In genomic region chr9:90555351-90556057, GRCh38 we compare ENCODE assay signal across 22 cellular contexts.
"Had no signal": no experiment of that assay in that cellular context is flagged by ENCODE, and none has a peak within 500 bp of the region (broad histone marks: within the 10 kb centered on the region; RNA-seq: fewer than 3 reads in every experiment).

No MANE protein-coding gene starts in this region.

- H3K4me3 Mint-ChIP-seq: activated CD4-positive, alpha-beta memory T cell treated with anti-CD3 and anti-CD28 coated beads for 36 hours; activated CD4-positive, alpha-beta T cell treated with anti-CD3 and anti-CD28 coated beads for 36 hours; activated CD8-positive, alpha-beta memory T cell treated with anti-CD3 and anti-CD28 coated beads, Interleukin-2, amount 10 ng/mL, durations not matched to agents 7 days and 5 days; activated naive CD8-positive, alpha-beta T cell treated with anti-CD3 and anti-CD28 coated beads, Interleukin-2, amount 10 ng/mL, durations not matched to agents 7 days and 5 days; activated T-helper 17 cell treated with anti-CD3 and anti-CD28 coated beads, Interleukin-2, amount 50 U/mL, for 72 hours; brain; naive B cell; neural crest cell; stimulated activated naive B cell treated with anti-CD40 and anti-IgM and Interleukin-4, amounts not matched to agents 10 μg/mL and 1 μg/mL and 100 μg/mL, for 72 hours; T-helper 2 cell treated with Interferon-gamma antibody and Interleukin-4, amounts not matched to agents 5 μg/mL and 100 μg/mL, for 36 hours; WTC11 had no signal

- H3K9me3 ChIP-seq: esophagus muscularis mucosa, gastroesophageal sphincter, heart left ventricle, left lung had no signal

- H3K27ac Mint-ChIP-seq: activated CD4-positive, alpha-beta memory T cell treated with anti-CD3 and anti-CD28 coated beads for 36 hours; activated CD4-positive, alpha-beta T cell treated with anti-CD3 and anti-CD28 coated beads for 36 hours; activated CD8-positive, alpha-beta memory T cell treated with anti-CD3 and anti-CD28 coated beads, Interleukin-2, amount 10 ng/mL, durations not matched to agents 7 days and 5 days; activated naive CD8-positive, alpha-beta T cell treated with anti-CD3 and anti-CD28 coated beads, Interleukin-2, amount 10 ng/mL, durations not matched to agents 7 days and 5 days; activated T-helper 17 cell treated with anti-CD3 and anti-CD28 coated beads, Interleukin-2, amount 50 U/mL, for 72 hours; naive B cell; stimulated activated naive B cell treated with anti-CD40 and anti-IgM and Interleukin-4, amounts not matched to agents 10 μg/mL and 1 μg/mL and 100 μg/mL, for 72 hours; T-helper 2 cell treated with Interferon-gamma antibody and Interleukin-4, amounts not matched to agents 5 μg/mL and 100 μg/mL, for 36 hours; WTC11 had no signal

- H3K36me3 Mint-ChIP-seq: activated CD4-positive, alpha-beta memory T cell treated with anti-CD3 and anti-CD28 coated beads for 36 hours; activated CD8-positive, alpha-beta memory T cell treated with anti-CD3 and anti-CD28 coated beads, Interleukin-2, amount 10 ng/mL, durations not matched to agents 7 days and 5 days; activated naive CD8-positive, alpha-beta T cell treated with anti-CD3 and anti-CD28 coated beads, Interleukin-2, amount 10 ng/mL, durations not matched to agents 7 days and 5 days; brain; naive B cell; stimulated activated naive B cell treated with anti-CD40 and anti-IgM and Interleukin-4, amounts not matched to agents 10 μg/mL and 1 μg/mL and 100 μg/mL, for 72 hours; WTC11 had no signal

- H3K4me1 ChIP-seq: heart left ventricle, left lung had no signal

- H3K4me3 ChIP-seq: coronary artery, esophagus muscularis mucosa, gastroesophageal sphincter, heart left ventricle, left lung had no signal

- H3K36me3 ChIP-seq: esophagus muscularis mucosa, gastroesophageal sphincter, heart left ventricle, left lung had no signal

- DNase-seq: activated CD4-positive, alpha-beta memory T cell treated with anti-CD3 and anti-CD28 coated beads for 36 hours; activated CD4-positive, alpha-beta T cell treated with anti-CD3 and anti-CD28 coated beads for 36 hours; activated CD8-positive, alpha-beta memory T cell treated with anti-CD3 and anti-CD28 coated beads, Interleukin-2, amount 10 ng/mL, durations not matched to agents 7 days and 5 days; activated naive CD4-positive, alpha-beta T cell treated with Interleukin-2 at 50 U/mL for 16 hours; activated naive CD8-positive, alpha-beta T cell treated with anti-CD3 and anti-CD28 coated beads, Interleukin-2, amount 10 ng/mL, durations not matched to agents 7 days and 5 days; amygdala; central memory CD4-positive, alpha-beta T cell; heart left ventricle; left lung; mammary epithelial cell; naive B cell; stimulated activated CD4-positive, alpha-beta T cell treated with anti-CD3 and anti-CD28 coated beads, Interleukin-4, amount 100 ng/mL, for 4 hours; stimulated activated naive B cell treated with anti-CD40 and anti-IgM and Interleukin-4, amounts not matched to agents 10 μg/mL and 1 μg/mL and 100 μg/mL, for 72 hours had no signal

- ATAC-seq: activated CD4-positive, alpha-beta T cell treated with anti-CD3 and anti-CD28 coated beads for 36 hours; activated CD8-positive, alpha-beta memory T cell treated with anti-CD3 and anti-CD28 coated beads, Interleukin-2, amount 10 ng/mL, durations not matched to agents 7 days and 5 days; activated T-helper 17 cell treated with anti-CD3 and anti-CD28 coated beads, Interleukin-2, amount 50 U/mL, for 72 hours; gastroesophageal sphincter; heart left ventricle; left lung; sciatic nerve; stimulated activated naive B cell treated with anti-CD40 and anti-IgM and Interleukin-4, amounts not matched to agents 10 μg/mL and 1 μg/mL and 100 μg/mL, for 72 hours; WTC11 had no signal

- H3K27ac ChIP-seq: coronary artery, esophagus muscularis mucosa, gastroesophageal sphincter, heart left ventricle, left lung had no signal

- H3K27me3 Mint-ChIP-seq: activated CD4-positive, alpha-beta memory T cell treated with anti-CD3 and anti-CD28 coated beads for 36 hours; activated naive CD8-positive, alpha-beta T cell treated with anti-CD3 and anti-CD28 coated beads, Interleukin-2, amount 10 ng/mL, durations not matched to agents 7 days and 5 days; activated T-helper 17 cell treated with anti-CD3 and anti-CD28 coated beads, Interleukin-2, amount 50 U/mL, for 72 hours had no signal

- H3K27me3 ChIP-seq: esophagus muscularis mucosa, gastroesophageal sphincter, heart left ventricle, left lung had no signal

- H3K4me1 Mint-ChIP-seq: activated CD4-positive, alpha-beta T cell treated with anti-CD3 and anti-CD28 coated beads for 36 hours; activated CD8-positive, alpha-beta memory T cell treated with anti-CD3 and anti-CD28 coated beads, Interleukin-2, amount 10 ng/mL, durations not matched to agents 7 days and 5 days; activated naive CD8-positive, alpha-beta T cell treated with anti-CD3 and anti-CD28 coated beads, Interleukin-2, amount 10 ng/mL, durations not matched to agents 7 days and 5 days; activated T-helper 17 cell treated with anti-CD3 and anti-CD28 coated beads, Interleukin-2, amount 50 U/mL, for 72 hours; brain; naive B cell; neural crest cell; stimulated activated naive B cell treated with anti-CD40 and anti-IgM and Interleukin-4, amounts not matched to agents 10 μg/mL and 1 μg/mL and 100 μg/mL, for 72 hours had no signal

- H3K9me3 Mint-ChIP-seq: activated CD4-positive, alpha-beta memory T cell treated with anti-CD3 and anti-CD28 coated beads for 36 hours; activated naive CD8-positive, alpha-beta T cell treated with anti-CD3 and anti-CD28 coated beads, Interleukin-2, amount 10 ng/mL, durations not matched to agents 7 days and 5 days; activated T-helper 17 cell treated with anti-CD3 and anti-CD28 coated beads, Interleukin-2, amount 50 U/mL, for 72 hours; naive B cell; stimulated activated naive B cell treated with anti-CD40 and anti-IgM and Interleukin-4, amounts not matched to agents 10 μg/mL and 1 μg/mL and 100 μg/mL, for 72 hours; T-helper 2 cell treated with Interferon-gamma antibody and Interleukin-4, amounts not matched to agents 5 μg/mL and 100 μg/mL, for 36 hours had no signal
